Comparison of ENCODE assay signal across 17 cellular contexts in genomic region chr4:20432098-20432497, GRCh38.
DNase-seq lines count a peak whose midpoint lies in the region; ATAC-seq and TF ChIP-seq lines count a peak whose summit lies in the region.
"Had no signal": no experiment of that assay in that cellular context is flagged by ENCODE, and none has a peak within 500 bp of the region (broad histone marks: within the 10 kb centered on the region; RNA-seq: fewer than 3 reads in every experiment).

No MANE protein-coding gene starts in this region.

- H2AFZ ChIP-seq in mammary epithelial cell (ENCODE audit: low read depth, low read length) (peak overlapping the region; percentile 72), trophoblast cell (ENCODE audit: insufficient read depth, low read length, poor library complexity) (no peak overlapping the region)

- H4K91ac ChIP-seq in trophoblast cell (ENCODE audit: low read depth, low read length), result no peak overlapping the region

- H2BK12ac ChIP-seq in trophoblast cell (ENCODE audit: low read length), result no peak overlapping the region

- H4K20me1 ChIP-seq in mammary epithelial cell (ENCODE audit: insufficient read depth, low read length), result no peaks in the 10 kb centered on the region

- H3K79me2 ChIP-seq in mammary epithelial cell (ENCODE audit: insufficient read depth, low read length) (no peaks in the 10 kb centered on the region), trophoblast cell (ENCODE audit: control insufficient read depth, insufficient read depth, low read length, poor library complexity) (no peaks in the 10 kb centered on the region)

- H4K12ac ChIP-seq in trophoblast cell (ENCODE audit: low read depth, low read length), result no peak overlapping the region

- dilution Hi-C loops in mammary epithelial cell (cut with HindIII; ENCODE audit: low sequenced_read_pairs), result no loop called here

- H2AK5ac ChIP-seq in trophoblast cell (ENCODE audit: low read length), result no peak overlapping the region

- no peaks in the 10 kb centered on the region for H3K79me1 ChIP-seq in trophoblast cell (ENCODE audit: low read length)

- H3K9me3 Mint-ChIP-seq in activated T-cell treated with anti-CD3 and anti-CD28 coated beads, Interleukin-2, amount 50 U/mL, for 4 hours, result no peaks in the 10 kb centered on the region
- H3K9me3 Mint-ChIP-seq: activated B cell treated with CpG ODN at 0.5 μM for 24 hours; activated naive CD4-positive, alpha-beta T cell treated with anti-CD3 and anti-CD28 coated beads for 36 hours; nephron progenitor cell had no signal

- H3K4me1 ChIP-seq in mammary epithelial cell (ENCODE audit: insufficient read depth, low read length), result no peaks in the 10 kb centered on the region
- H3K4me1 ChIP-seq in skeletal muscle satellite cell (ENCODE audit: control insufficient read depth, insufficient read depth, low read length), result peaks cover 29% of the 10 kb centered on the region
- no peaks in the 10 kb centered on the region for H3K4me1 ChIP-seq in trophoblast cell (ENCODE audit: control insufficient read depth in 1 of 2, insufficient read depth in 2 of 2, low read length in 2 of 2)

- H3K4me3 ChIP-seq in mammary epithelial cell (replicated peaks in 1 of 3; ENCODE audit: insufficient read depth in 1 of 3, low read depth in 2 of 3, low read length in 3 of 3) (no peak overlapping the region), skeletal muscle satellite cell (ENCODE audit: low read length) (peak overlapping the region; percentile 33), trophoblast cell (ENCODE audit: low read depth, low read length) (no peak overlapping the region)

- H3K36me3 Mint-ChIP-seq in activated T-cell treated with anti-CD3 and anti-CD28 coated beads, Interleukin-2, amount 50 U/mL, for 4 hours (ENCODE audit: insufficient read depth), result no peaks in the 10 kb centered on the region

- no peak overlapping the region for H3K23ac ChIP-seq in trophoblast cell (ENCODE audit: low read length)

- H3K9me3 ChIP-seq in mammary epithelial cell (replicated peaks; ENCODE audit: insufficient read depth, low read length) (no peaks in the 10 kb centered on the region), skeletal muscle satellite cell (replicated peaks; ENCODE audit: low read length) (no peaks in the 10 kb centered on the region), trophoblast cell (ENCODE audit: insufficient read depth, low read depth, low read length) (no peaks in the 10 kb centered on the region)
- H3K9me3 ChIP-seq: BE2C had no signal

- H3K4me1 Mint-ChIP-seq in activated T-cell treated with anti-CD3 and anti-CD28 coated beads, Interleukin-2, amount 50 U/mL, for 4 hours (ENCODE audit: low read depth), result no peaks in the 10 kb centered on the region
- H3K4me1 Mint-ChIP-seq: activated B cell treated with CpG ODN at 0.5 μM for 24 hours had no signal

- H3K27me3 ChIP-seq in mammary epithelial cell (ENCODE audit: insufficient read depth, low read length), result no peaks in the 10 kb centered on the region
- no peaks in the 10 kb centered on the region for H3K27me3 ChIP-seq in skeletal muscle satellite cell (ENCODE audit: control insufficient read depth, insufficient read depth, low read length)
- no peaks in the 10 kb centered on the region for H3K27me3 ChIP-seq in trophoblast cell (ENCODE audit: insufficient read depth, low read length)
- H3K27me3 ChIP-seq: BE2C had no signal

- 32% methylated on average over 5 of the region's 5 CpGs for WGBS in mammary epithelial cell (ENCODE audit: low coverage, missing lambda C conversion rate)
- no CpG with 5 or more reads among the region's 5 CpGs for WGBS in trophoblast cell (ENCODE audit: extremely low coverage, insufficient coverage, insufficient read length)

- no peak overlapping the region for H3K4ac ChIP-seq in trophoblast cell (ENCODE audit: low read depth, low read length)

- no peak for ATAC-seq in GM18870 (IDR thresholded peaks at IDR 0.05; ENCODE audit: unreplicated experiment)
- ATAC-seq in activated T-cell treated with anti-CD3 and anti-CD28 coated beads, Interleukin-2, amount 50 U/mL, for 4 hours, result no peak
- ATAC-seq: HCT116 had no signal

- in situ Hi-C loops in mammary epithelial cell (cut with MboI; ENCODE audit: low sequenced_read_pairs in 2 of 2), result no loop called here

- peaks cover 1% of the 10 kb centered on the region for H3K27me3 Mint-ChIP-seq in activated T-cell treated with anti-CD3 and anti-CD28 coated beads, Interleukin-2, amount 50 U/mL, for 4 hours (ENCODE audit: low read depth)
- H3K27me3 Mint-ChIP-seq: activated B cell treated with CpG ODN at 0.5 μM for 24 hours had no signal

- BruUV-seq in mammary epithelial cell (replicated peaks; lab: Mats Ljungman, UMichigan), result no TSS peak

- CTCF ChIA-PET in mammary epithelial cell (lab: Charles Lee; ENCODE audit: low non-redundant PET), result no interaction called here

- H3K4me2 ChIP-seq in mammary epithelial cell (ENCODE audit: insufficient read depth, low read depth, low read length) (peak overlapping the region; percentile 21), skeletal muscle satellite cell (ENCODE audit: low read length) (peak overlapping the region; percentile 73), trophoblast cell (ENCODE audit: low read length) (no peak overlapping the region)

- no peak overlapping the region for H4K8ac ChIP-seq in trophoblast cell (ENCODE audit: low read depth, low read length)

- no peak overlapping the region for H3K4me3 Mint-ChIP-seq in activated T-cell treated with anti-CD3 and anti-CD28 coated beads, Interleukin-2, amount 50 U/mL, for 4 hours
- H3K4me3 Mint-ChIP-seq: activated B cell treated with CpG ODN at 0.5 μM for 24 hours; activated naive CD4-positive, alpha-beta T cell treated with anti-CD3 and anti-CD28 coated beads for 36 hours; nephron progenitor cell had no signal

- H3K18ac ChIP-seq in trophoblast cell (ENCODE audit: low read length), result no peak overlapping the region

- H2BK120ac ChIP-seq in trophoblast cell (ENCODE audit: insufficient read depth, low read length, poor library complexity), result no peak overlapping the region

- DNase-seq in GM03348 (ENCODE audit: low spot score), result peak; percentile 22
- DNase-seq in mammary epithelial cell, result no peak
- peak; percentile 84 for DNase-seq in iris pigment epithelial cell (ENCODE audit: low read depth)
- DNase-seq in trophoblast cell, result no peak
- DNase-seq in activated T-cell treated with anti-CD3 and anti-CD28 coated beads, Interleukin-2, amount 50 U/mL, for 4 hours, result no peak
- no peak for DNase-seq in OCI-M1 (lab: John Stamatoyannopoulos, UW)
- DNase-seq: activated B cell treated with CpG ODN at 0.5 μM for 24 hours; activated naive CD4-positive, alpha-beta T cell treated with anti-CD3 and anti-CD28 coated beads for 36 hours; BE2C; DMS53; hypothalamus; NCI-H1694; NCI-H524 treated with DMSO at 0.1 percent for 48 hours; nephron progenitor cell had no signal

- H3K27ac ChIP-seq in mammary epithelial cell (ENCODE audit: insufficient read depth, low read depth, low read length), result no peak overlapping the region
- no peak overlapping the region for H3K27ac ChIP-seq in trophoblast cell (ENCODE audit: low read depth, low read length)

- H3K14ac ChIP-seq in trophoblast cell (ENCODE audit: low read length), result no peak overlapping the region

- no peak overlapping the region for H3K9ac ChIP-seq in mammary epithelial cell (ENCODE audit: insufficient read depth, low read length)
- H3K9ac ChIP-seq in skeletal muscle satellite cell (ENCODE audit: low read depth, low read length), result peak overlapping the region; percentile 46
- no peak overlapping the region for H3K9ac ChIP-seq in trophoblast cell (ENCODE audit: low read length)

- H2BK5ac ChIP-seq in trophoblast cell (ENCODE audit: low read depth, low read length, poor library complexity), result no peak overlapping the region

- no peaks in the 10 kb centered on the region for H3K36me3 ChIP-seq in mammary epithelial cell (ENCODE audit: insufficient read depth, low read length)
- no peaks in the 10 kb centered on the region for H3K36me3 ChIP-seq in skeletal muscle satellite cell (ENCODE audit: insufficient read depth, low read length)
- H3K36me3 ChIP-seq in trophoblast cell (ENCODE audit: control insufficient read depth in 1 of 2, insufficient read depth in 2 of 2, low read length in 2 of 2), result no peaks in the 10 kb centered on the region
- H3K36me3 ChIP-seq: BE2C had no signal

- TF ChIP-seq CTCF in mammary epithelial cell (conservative IDR thresholded peaks at IDR 0.05 in 1 of 2, IDR thresholded peaks at IDR 0.05 in 1 of 2; ENCODE audit: extremely low read depth in 1 of 2, insufficient read depth in 1 of 2, low read depth in 1 of 2, low read length in 2 of 2), result no peak

- intact Hi-C loops in mammary epithelial cell (cut with micrococcal nuclease), result no loop called here

Comparison
In these comparisons a context has a peak if more than half of its experiments do, and no peak if none do; other contexts are left out.
1. DNase-seq: peak in GM03348 (single experiment) and iris pigment epithelial cell (single experiment); none in mammary epithelial cell (single experiment), trophoblast cell (0 of 2), activated T-cell treated with anti-CD3 and anti-CD28 coated beads, Interleukin-2, amount 50 U/mL, for 4 hours (single experiment) and OCI-M1 (single experiment).